ENCODE assay signal across 8 cellular contexts in the genomic region with DNA sequence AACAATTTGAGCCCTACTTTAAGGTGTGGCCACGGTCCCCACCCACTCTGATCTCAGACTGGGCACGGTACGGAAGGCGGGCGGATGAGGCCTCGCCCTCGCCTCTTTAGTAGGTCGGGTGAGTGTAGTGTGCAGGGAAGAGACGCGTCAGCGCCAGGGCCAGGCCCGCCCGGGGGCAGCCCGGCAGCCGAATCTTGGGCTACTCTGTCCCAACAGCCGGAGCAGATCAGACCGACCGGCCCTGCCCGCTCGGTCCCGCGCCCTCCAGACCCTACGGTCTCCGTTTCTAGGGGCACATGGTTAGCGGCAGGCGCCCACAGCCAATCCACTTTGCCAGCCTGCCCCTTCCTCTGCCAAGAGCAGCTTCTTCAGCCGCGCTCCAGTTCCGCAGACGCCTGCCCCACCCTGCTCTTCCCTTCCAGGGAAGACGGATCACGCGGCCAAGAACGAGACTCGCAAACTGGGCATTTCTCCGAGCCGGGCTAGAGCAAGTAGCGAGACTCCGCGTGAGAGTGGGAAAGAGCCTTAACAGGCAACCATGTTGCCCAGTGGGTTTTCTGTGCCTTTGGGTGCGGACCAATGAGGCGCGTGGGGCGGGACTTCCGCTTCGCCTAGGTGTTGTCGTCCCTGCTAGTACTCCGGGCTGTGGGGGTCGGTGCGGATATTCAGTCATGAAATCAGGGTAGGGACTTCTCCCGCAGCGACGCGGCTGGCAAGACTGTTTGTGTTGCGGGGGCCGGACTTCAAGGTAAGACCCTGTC.
A peak's percentile ranks its signal among the peaks of the same experiment; 100 is the strongest.
DNase-seq lines count a peak whose midpoint lies in the region; ATAC-seq lines count a peak whose summit lies in the region.

A gene with protein sequence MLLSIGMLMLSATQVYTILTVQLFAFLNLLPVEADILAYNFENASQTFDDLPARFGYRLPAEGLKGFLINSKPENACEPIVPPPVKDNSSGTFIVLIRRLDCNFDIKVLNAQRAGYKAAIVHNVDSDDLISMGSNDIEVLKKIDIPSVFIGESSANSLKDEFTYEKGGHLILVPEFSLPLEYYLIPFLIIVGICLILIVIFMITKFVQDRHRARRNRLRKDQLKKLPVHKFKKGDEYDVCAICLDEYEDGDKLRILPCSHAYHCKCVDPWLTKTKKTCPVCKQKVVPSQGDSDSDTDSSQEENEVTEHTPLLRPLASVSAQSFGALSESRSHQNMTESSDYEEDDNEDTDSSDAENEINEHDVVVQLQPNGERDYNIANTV (plus strand): TSS at position 610 of the 761 bp plus-strand sequence. CDS start 32,812 bp downstream, outside the sequence.

- H3K9ac ChIP-seq in BLaER1 treated with 17β-estradiol and CSF1 and Interleukin-3, amounts not matched to agents 10 nM and 100 nM = peak within 1 kb of the TSS; percentile 83 to 98 (median 90)

- peak within 1 kb of the TSS; percentile 85 to 99 (median 92) for H3K27ac ChIP-seq in BLaER1 treated with 17β-estradiol and CSF1 and Interleukin-3, amounts not matched to agents 10 nM and 100 nM
- H3K27ac ChIP-seq in cingulate gyrus (ENCODE audit: low read depth, low read length) = peak within 1 kb of the TSS; percentile 97

- peak; percentile 89 for ATAC-seq in GM19328 (IDR thresholded peaks at IDR 0.05; ENCODE audit: unreplicated experiment)
- ATAC-seq in HG03469 (IDR thresholded peaks at IDR 0.05; ENCODE audit: unreplicated experiment) = peak; percentile 75

- DNase-seq in NCI-H526 (lab: John Stamatoyannopoulos, UW) (peak; percentile 94 to 98), kidney tubule cell (ENCODE audit: low spot score) (peak; percentile 94)
- DNase-seq in activated CD4-positive, alpha-beta T cell treated with anti-CD3 and anti-CD28 coated beads for 48 hours = peak; percentile 94
- peak; percentile 63 to 87 for DNase-seq in stimulated activated CD4-positive, alpha-beta T cell treated with anti-CD3 and anti-CD28 coated beads, Interleukin-1b, Interleukin-23, amount 100 ng/mL, for 1 hour (ENCODE audit: low read depth in 2 of 2)

- peaks cover 32 to 61% (median 47%) of the 10 kb centered on the region in 10 experiments for H3K4me1 ChIP-seq in BLaER1 treated with 17β-estradiol and CSF1 and Interleukin-3, amounts not matched to agents 10 nM and 100 nM

- peaks cover 0 to 12% (median 0%) of the 10 kb centered on the region in 11 experiments; a peak in 3 of 22 replicates for H4K20me1 ChIP-seq in BLaER1 treated with 17β-estradiol and CSF1 and Interleukin-3, amounts not matched to agents 10 nM and 100 nM

- H3K36me3 ChIP-seq in BLaER1 treated with 17β-estradiol and CSF1 and Interleukin-3, amounts not matched to agents 10 nM and 100 nM = peaks cover 0 to 6% (median 0%) of the 10 kb centered on the region in 11 experiments; a peak in 3 of 22 replicates

- H3K9me3 ChIP-seq in BLaER1 treated with 17β-estradiol and CSF1 and Interleukin-3, amounts not matched to agents 10 nM and 100 nM (replicated peaks in 1 of 11) = peaks cover 0 to 7% (median 0%) of the 10 kb centered on the region in 11 experiments; a peak in 5 of 22 replicates

- peak within 1 kb of the TSS; percentile 73 to 96 (median 82) for H3K4me3 ChIP-seq in BLaER1 treated with 17β-estradiol and CSF1 and Interleukin-3, amounts not matched to agents 10 nM and 100 nM

- H3K27me3 ChIP-seq in BLaER1 treated with 17β-estradiol and CSF1 and Interleukin-3, amounts not matched to agents 10 nM and 100 nM = no peaks in the 10 kb centered on the region

- peak within 1 kb of the TSS; percentile 74 to 94 (median 88) for H3K4me2 ChIP-seq in BLaER1 treated with 17β-estradiol and CSF1 and Interleukin-3, amounts not matched to agents 10 nM and 100 nM

Comparison
In these comparisons a context has a peak if more than half of its experiments do, and no peak if none do; other contexts are left out.
1. Peak in every context shown above with its lines: DNase-seq, ATAC-seq, H3K4me3 ChIP-seq and H3K27ac ChIP-seq.